ENCODE assay signal across 22 cellular contexts in genomic region chr15:56019060-56019793, GRCh38. TPM values are rescaled to one million over a fixed set of nuclear protein-coding genes. Genes with fewer than 3 reads are reported as not detected.
DNase-seq lines count a peak whose midpoint lies in the region; ATAC-seq and TF ChIP-seq lines count a peak whose summit lies in the region.
"Had no signal": no experiment of that assay in that cellular context is flagged by ENCODE, and none has a peak within 500 bp of the region (broad histone marks: within the 10 kb centered on the region; RNA-seq: fewer than 3 reads in every experiment).

No MANE protein-coding gene starts in this region.

- H3K4me1 ChIP-seq in SJCRH30, result peaks cover 6% of the 10 kb centered on the region; the same call in 1 of the 2 replicates
- H3K4me1 ChIP-seq: gastrocnemius medialis, tibial nerve had no signal

- no peaks in the 10 kb centered on the region for H3K27me3 ChIP-seq in SJCRH30
- H3K27me3 ChIP-seq: cardiac muscle cell, gastrocnemius medialis, tibial nerve had no signal

- H3K4me3 Mint-ChIP-seq in natural killer cell, result no peak overlapping the region
- H3K4me3 Mint-ChIP-seq: CD4-positive, alpha-beta memory T cell; naive thymus-derived CD8-positive, alpha-beta T cell; T-helper 1 cell treated with Interleukin-12 subunit alpha and Interleukin-12 subunit beta and Interleukin-4 antibody, amounts not matched to agents 30 μg/mL and 1 μg/mL, for 36 hours had no signal

- ATAC-seq in natural killer cell (no peak), GM18867 (IDR thresholded peaks at IDR 0.05; ENCODE audit: unreplicated experiment) (no peak)
- ATAC-seq: gastrocnemius medialis; naive thymus-derived CD8-positive, alpha-beta T cell; stimulated activated naive CD8-positive, alpha-beta T cell treated with anti-CD3 and anti-CD28 coated beads, Interleukin-15, Interleukin-2, amounts not matched to agents 100 U/mL and 50 U/mL, for 24 hours had no signal

- H3K36me3 Mint-ChIP-seq in natural killer cell, result no peaks in the 10 kb centered on the region

- peak overlapping the region; percentile 23; the same call in 1 of the 2 replicates for H3K27ac ChIP-seq in SJCRH30
- H3K27ac ChIP-seq: cardiac muscle cell, epithelial cell of prostate, gastrocnemius medialis, tibial nerve had no signal

- no peaks in the 10 kb centered on the region for H3K4me1 Mint-ChIP-seq in natural killer cell
- H3K4me1 Mint-ChIP-seq: CD4-positive, alpha-beta memory T cell; naive thymus-derived CD8-positive, alpha-beta T cell had no signal

- H3K9me3 ChIP-seq in SJCRH30 (replicated peaks), result no peaks in the 10 kb centered on the region; the same call in 1 of the 2 replicates
- H3K9me3 ChIP-seq: gastrocnemius medialis had no signal

- peak overlapping the region; percentile 71 for H3K4me3 ChIP-seq in SJCRH30
- H3K4me3 ChIP-seq in fibroblast of mammary gland (ENCODE audit: control insufficient read depth, low read depth, low read length), result peak overlapping the region; percentile 13
- H3K4me3 ChIP-seq: cardiac muscle cell, gastrocnemius medialis, tibial nerve had no signal

- H3K27me3 Mint-ChIP-seq in natural killer cell (ENCODE audit: low read depth in 2 of 2), result peaks cover 28 to 56% of the 10 kb centered on the region in 2 donors

- no peak for TF ChIP-seq CTCF in fibroblast of mammary gland (conservative IDR thresholded peaks at IDR 0.05; ENCODE audit: control insufficient read depth, insufficient read depth, low read depth, low read length)
- TF ChIP-seq CTCF in natural killer cell (IDR thresholded peaks at IDR 0.05), result no peak

- no peaks in the 10 kb centered on the region for H3K9me3 Mint-ChIP-seq in natural killer cell
- H3K9me3 Mint-ChIP-seq: T-helper 1 cell treated with Interleukin-12 subunit alpha and Interleukin-12 subunit beta and Interleukin-4 antibody, amounts not matched to agents 30 μg/mL and 1 μg/mL, for 36 hours had no signal

- H3K36me3 ChIP-seq in SJCRH30, result no peaks in the 10 kb centered on the region
- H3K36me3 ChIP-seq: cardiac muscle cell, gastrocnemius medialis, tibial nerve had no signal

- H3K27ac Mint-ChIP-seq in natural killer cell, result no peak overlapping the region
- H3K27ac Mint-ChIP-seq: CD4-positive, alpha-beta memory T cell; naive thymus-derived CD8-positive, alpha-beta T cell; T-helper 1 cell treated with Interleukin-12 subunit alpha and Interleukin-12 subunit beta and Interleukin-4 antibody, amounts not matched to agents 30 μg/mL and 1 μg/mL, for 36 hours had no signal

- intact Hi-C loops in natural killer cell (cut with micrococcal nuclease), result no loop called here

- peak; percentile 50 for DNase-seq in DMS114 treated with DMSO at 0.1 percent for 48 hours (lab: John Stamatoyannopoulos, UW; ENCODE audit: unreplicated experiment)
- DNase-seq in HS-5 (ENCODE audit: low read depth), result peak; percentile 73
- peak; percentile 68 to 70 for DNase-seq in SJCRH30
- DNase-seq in fibroblast of mammary gland (ENCODE audit: low read depth), result no peak
- DNase-seq in NCI-H524 treated with DMSO at 0.1 percent for 48 hours (lab: John Stamatoyannopoulos, UW), result no peak
- DNase-seq in natural killer cell, result no peak
- no peak for DNase-seq in NCI-H2196 (lab: John Stamatoyannopoulos, UW; ENCODE audit: unreplicated experiment)
- DNase-seq: CD4-positive, alpha-beta memory T cell; dermis blood vessel endothelial cell; DMS79; gastrocnemius medialis; mesendoderm; naive thymus-derived CD8-positive, alpha-beta T cell; NCI-H146; NCI-H345; SHP77 treated with DMSO at 0.1 percent for 48 hours; stimulated activated naive CD8-positive, alpha-beta T cell treated with anti-CD3 and anti-CD28 coated beads, Interleukin-15, Interleukin-2, amounts not matched to agents 100 U/mL and 50 U/mL, for 24 hours had no signal

RNA-seq across cellular contexts. Expression of gene NEDD4, which starts 25.8 kb away (rescaled TPM):
- 23.4 and 26.0 TPM in 2 replicates for total RNA-seq in SJCRH30 (2014; rRNA removed; shearing (Covaris generic))
- total RNA-seq in natural killer cell, result 1 to 10 TPM; 6.9 to 9.1 (median 7.8) TPM

Comparison
In these comparisons a context has a peak if more than half of its experiments do, and no peak if none do; other contexts are left out.
1. DNase-seq: peak in DMS114 treated with DMSO at 0.1 percent for 48 hours (single experiment), HS-5 (single experiment) and SJCRH30 (2 of 2); none in fibroblast of mammary gland (single experiment), NCI-H524 treated with DMSO at 0.1 percent for 48 hours (single experiment), natural killer cell (single experiment) and NCI-H2196 (single experiment).